In genomic region chr10:23344251-23344841, GRCh38 we compare ENCODE assay signal across 8 cellular contexts. TPM values are rescaled to one million over a fixed set of nuclear protein-coding genes. Genes with fewer than 3 reads are reported as not detected.
DNase-seq lines count a peak whose midpoint lies in the region; ATAC-seq and TF ChIP-seq lines count a peak whose summit lies in the region.

TSS of gene C10orf67 (minus strand) at chr10:23344797. CDS start at chr10:23344774, 23 bp downstream.

- H3K27me3 Mint-ChIP-seq in T-helper 2 cell treated with Interferon-gamma antibody and Interleukin-4, amounts not matched to agents 5 μg/mL and 100 μg/mL, for 36 hours (ENCODE audit: low read depth): peaks cover 14% of the 10 kb centered on the region
- H3K27me3 Mint-ChIP-seq in stimulated activated naive CD8-positive, alpha-beta T cell treated with anti-CD3 and anti-CD28 coated beads, Interleukin-15, amount 100 ng/mL, for 72 hours: peaks cover 8% of the 10 kb centered on the region

- H3K36me3 ChIP-seq in ectodermal cell (ENCODE audit: control insufficient read depth, insufficient read depth, low read length) (no peaks in the 10 kb centered on the region), right lobe of liver (no peaks in the 10 kb centered on the region), MG63 (no peaks in the 10 kb centered on the region)

- peaks cover 21% of the 10 kb centered on the region for H3K4me1 ChIP-seq in ectodermal cell (ENCODE audit: control insufficient read depth, insufficient read depth, low read length)
- H3K4me1 ChIP-seq in right lobe of liver: peaks cover 0 to 5% (median 0%) of the 10 kb centered on the region in 4 donors

- H3K4me3 ChIP-seq in AG04449 (ENCODE audit: low read depth, low read length): peak within 1 kb of the TSS; percentile 61
- H3K4me3 ChIP-seq in ectodermal cell (ENCODE audit: insufficient read depth, low read depth, low read length): peak within 1 kb of the TSS; percentile 23
- H3K4me3 ChIP-seq in right lobe of liver: peak within 1 kb of the TSS; percentile 39 to 55 (median 52)
- H3K4me3 ChIP-seq in MG63: no peak within 1 kb of the TSS

- H3K27me3 ChIP-seq in ectodermal cell (ENCODE audit: control insufficient read depth, insufficient read depth, low read length, poor library complexity, severe bottlenecking): peaks cover 4% of the 10 kb centered on the region
- no peaks in the 10 kb centered on the region for H3K27me3 ChIP-seq in right lobe of liver
- H3K27me3 ChIP-seq in MG63: no peaks in the 10 kb centered on the region

- no peak for TF ChIP-seq POLR2A in right lobe of liver (IDR thresholded peaks at IDR 0.05)

- H3K27ac ChIP-seq in ectodermal cell (ENCODE audit: insufficient read depth, low read depth, low read length, poor library complexity, severe bottlenecking): peak within 1 kb of the TSS; percentile 72
- H3K27ac ChIP-seq in right lobe of liver: no peak within 1 kb of the TSS

- no peaks in the 10 kb centered on the region for H3K36me3 Mint-ChIP-seq in T-helper 2 cell treated with Interferon-gamma antibody and Interleukin-4, amounts not matched to agents 5 μg/mL and 100 μg/mL, for 36 hours (ENCODE audit: low read depth)

- WGBS in ectodermal cell, 2 experiments: 2% methylated on average over 31 of the region's 31 CpGs
- WGBS in right lobe of liver (ENCODE audit: insufficient coverage, low coverage, low lambda C conversion rate, missing lambda C conversion rate): 0% methylated on average over 14 of the region's 31 CpGs

- DNase-seq in AG04449 (ENCODE audit: low read depth, low spot score) (no peak), right lobe of liver (peak in 1 of 3 donors; percentile 25), GM10266 (ENCODE audit: extremely low spot score) (no peak), MG63 (no peak)
- DNase-seq in T-helper 2 cell treated with Interferon-gamma antibody and Interleukin-4, amounts not matched to agents 5 μg/mL and 100 μg/mL, for 36 hours (ENCODE audit: low spot score): no peak
- DNase-seq in stimulated activated naive CD8-positive, alpha-beta T cell treated with anti-CD3 and anti-CD28 coated beads, Interleukin-15, amount 100 ng/mL, for 72 hours: no peak

- TF ChIP-seq CTCF in AG04449 (IDR thresholded peaks at IDR 0.05; ENCODE audit: insufficient read depth, low read length, missing control alignments): no peak
- TF ChIP-seq CTCF in right lobe of liver (IDR thresholded peaks at IDR 0.05): no peak
- no peak for TF ChIP-seq CTCF in GM10266 (IDR thresholded peaks at IDR 0.05; ENCODE audit: control insufficient read depth, insufficient read depth, low read depth, missing control alignments)

- intact Hi-C loops in right lobe of liver (cut with DNase I): no loop called here

- CTCF ChIA-PET in AG04449 (lab: Yijun Ruan, JAX): no interaction called here

- H3K4me1 Mint-ChIP-seq in T-helper 2 cell treated with Interferon-gamma antibody and Interleukin-4, amounts not matched to agents 5 μg/mL and 100 μg/mL, for 36 hours (ENCODE audit: low read depth): peaks cover 20% of the 10 kb centered on the region
- H3K4me1 Mint-ChIP-seq in stimulated activated naive CD8-positive, alpha-beta T cell treated with anti-CD3 and anti-CD28 coated beads, Interleukin-15, amount 100 ng/mL, for 72 hours: peaks cover 54% of the 10 kb centered on the region

- H3K27ac Mint-ChIP-seq in T-helper 2 cell treated with Interferon-gamma antibody and Interleukin-4, amounts not matched to agents 5 μg/mL and 100 μg/mL, for 36 hours: no peak within 1 kb of the TSS
- peak within 1 kb of the TSS; percentile 95 to 96 for H3K27ac Mint-ChIP-seq in stimulated activated naive CD8-positive, alpha-beta T cell treated with anti-CD3 and anti-CD28 coated beads, Interleukin-15, amount 100 ng/mL, for 72 hours

- no peaks in the 10 kb centered on the region for H3K9me3 Mint-ChIP-seq in T-helper 2 cell treated with Interferon-gamma antibody and Interleukin-4, amounts not matched to agents 5 μg/mL and 100 μg/mL, for 36 hours
- peaks cover 0 to 6% of the 10 kb centered on the region in 2 donors for H3K9me3 Mint-ChIP-seq in stimulated activated naive CD8-positive, alpha-beta T cell treated with anti-CD3 and anti-CD28 coated beads, Interleukin-15, amount 100 ng/mL, for 72 hours

- POLR2A ChIA-PET in AG04449 (lab: Yijun Ruan, JAX): no interaction called here

- no peaks in the 10 kb centered on the region for H3K9me3 ChIP-seq in ectodermal cell (ENCODE audit: control insufficient read depth, low read length)
- no peaks in the 10 kb centered on the region for H3K9me3 ChIP-seq in right lobe of liver
- no peaks in the 10 kb centered on the region for H3K9me3 ChIP-seq in MG63

- ATAC-seq in GM19438 (IDR thresholded peaks at IDR 0.05; ENCODE audit: low read depth, unreplicated experiment) (peak; percentile 38), right lobe of liver (peak; percentile 61 to 73 (median 64))
- ATAC-seq in stimulated activated naive CD8-positive, alpha-beta T cell treated with anti-CD3 and anti-CD28 coated beads, Interleukin-15, amount 100 ng/mL, for 72 hours: peak; percentile 58

- peak within 1 kb of the TSS; percentile 83 for H3K4me3 Mint-ChIP-seq in T-helper 2 cell treated with Interferon-gamma antibody and Interleukin-4, amounts not matched to agents 5 μg/mL and 100 μg/mL, for 36 hours
- peak within 1 kb of the TSS; percentile 91 to 95 for H3K4me3 Mint-ChIP-seq in stimulated activated naive CD8-positive, alpha-beta T cell treated with anti-CD3 and anti-CD28 coated beads, Interleukin-15, amount 100 ng/mL, for 72 hours

RNA-seq across cellular contexts. Expression of gene C10orf67, which starts in this region (rescaled TPM):
- polyA plus RNA-seq in ectodermal cell (2013, experiment 1 of 4): not detected
- not detected for polyA plus RNA-seq in ectodermal cell (2013, experiment 2 of 4)
- 0.21 TPM for polyA plus RNA-seq in ectodermal cell (2013, experiment 3 of 4)
- 0.28 TPM for polyA plus RNA-seq in ectodermal cell (2013, experiment 4 of 4)
- total RNA-seq in right lobe of liver: not detected
- not detected in 2 replicates for total RNA-seq in MG63 (2014; rRNA removed; shearing (Covaris generic); ENCODE audit: low replicate concordance)

Comparison
In these comparisons a context has a peak if more than half of its experiments do, and no peak if none do; other contexts are left out.
1. Peak in ATAC-seq and H3K4me3 ChIP-seq in right lobe of liver; RNA of the gene not detected or under 1 TPM.